25 cellular contexts compared by ENCODE assay signal in the genomic region with DNA sequence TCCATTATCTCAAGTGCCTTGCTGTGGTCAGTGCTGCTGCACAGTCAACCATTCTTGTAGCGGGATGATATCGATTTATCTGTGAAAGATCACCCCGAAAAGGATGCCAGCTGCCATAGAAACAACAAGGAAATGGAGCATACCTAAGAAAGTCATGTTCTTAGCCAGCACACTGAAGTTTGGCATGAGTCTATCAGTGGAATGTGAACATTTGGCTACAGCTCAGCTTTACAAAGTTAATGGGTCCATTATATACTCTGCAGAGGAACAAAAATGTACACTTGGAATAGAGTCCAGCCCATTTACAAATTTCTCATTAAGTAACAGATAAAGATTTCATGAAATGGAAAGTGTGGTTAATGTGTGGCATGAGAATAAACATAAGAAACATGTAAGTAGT. TPM values are rescaled to one million over a fixed set of nuclear protein-coding genes. Genes with fewer than 3 reads are reported as not detected.
A peak's percentile ranks its signal among the peaks of the same experiment; 100 is the strongest.
DNase-seq lines count a peak whose midpoint lies in the region; ATAC-seq and TF ChIP-seq lines count a peak whose summit lies in the region.
"Had no signal": no experiment of that assay in that cellular context is flagged by ENCODE, and none has a peak within 500 bp of the region (broad histone marks: within the 10 kb centered on the region; RNA-seq: fewer than 3 reads in every experiment).

No MANE protein-coding gene starts in this region.

- H3K27me3 ChIP-seq in ACC112 (ENCODE audit: insufficient read depth, low read length) = no peaks in the 10 kb centered on the region
- H3K27me3 ChIP-seq: brain microvascular endothelial cell, gastrocnemius medialis had no signal

- no peak for ATAC-seq in T-cell (replicated peaks in 1 of 4)
- ATAC-seq: gastrocnemius medialis; HepG2; stimulated activated effector memory CD8-positive, alpha-beta T cell treated with anti-CD3 and anti-CD28 coated beads, Interleukin-12 subunit alpha, Interleukin-12 subunit beta, amount 100 ng/mL, for 72 hours had no signal

- TF ChIP-seq CTCF in cardiac fibroblast (IDR thresholded peaks at IDR 0.05; ENCODE audit: low read depth, low read length) (no peak), chondrocyte (IDR thresholded peaks at IDR 0.05) (no peak)

- H3K27ac Mint-ChIP-seq in T-cell (no peak overlapping the region), chondrocyte (ENCODE audit: unreplicated experiment) (no peak overlapping the region)
- no peak overlapping the region for H3K27ac Mint-ChIP-seq in activated naive CD8-positive, alpha-beta T cell treated with anti-CD3 and anti-CD28 coated beads for 36 hours
- H3K27ac Mint-ChIP-seq: activated naive CD4-positive, alpha-beta T cell treated with anti-CD3 and anti-CD28 coated beads, Interleukin-2, amount 10 ng/mL, durations not matched to agents 7 days and 5 days; activated T-cell treated with anti-CD3 and anti-CD28 coated beads, Interleukin-2, amount 50 U/mL, for 24 hours; dendritic cell treated with granulocyte-macrophage colony-stimulating factor and Interleukin-4, amounts not matched to agents 40 ng/mL and 50 ng/mL, for 4 days; naive B cell; stimulated activated effector memory CD8-positive, alpha-beta T cell treated with anti-CD3 and anti-CD28 coated beads, Interleukin-12 subunit alpha, Interleukin-12 subunit beta, amount 100 ng/mL, for 72 hours had no signal

- POLR2A ChIA-PET in T-cell (lab: Charles Lee) = no interaction called here

- no peaks in the 10 kb centered on the region for H3K79me2 ChIP-seq in ACC112 (ENCODE audit: control insufficient read depth, insufficient read depth, low read length, unreplicated experiment)

- H3K4me1 ChIP-seq in ACC112 (ENCODE audit: control insufficient read depth, insufficient read depth, low read length, unreplicated experiment) = peaks cover 6% of the 10 kb centered on the region
- H3K4me1 ChIP-seq: gastrocnemius medialis had no signal

- H3K27ac ChIP-seq in ACC112 (ENCODE audit: low read depth, low read length) = no peak overlapping the region
- H3K27ac ChIP-seq: brain microvascular endothelial cell, gastrocnemius medialis had no signal

- H3K27me3 Mint-ChIP-seq in T-cell (peaks cover 2 to 10% of the 10 kb centered on the region in 2 donors), chondrocyte (ENCODE audit: low read depth) (no peaks in the 10 kb centered on the region)
- H3K27me3 Mint-ChIP-seq in activated naive CD8-positive, alpha-beta T cell treated with anti-CD3 and anti-CD28 coated beads for 36 hours = peaks cover 8% of the 10 kb centered on the region
- H3K27me3 Mint-ChIP-seq: activated naive CD4-positive, alpha-beta T cell treated with anti-CD3 and anti-CD28 coated beads, Interleukin-2, amount 10 ng/mL, durations not matched to agents 7 days and 5 days; dendritic cell treated with granulocyte-macrophage colony-stimulating factor and Interleukin-4, amounts not matched to agents 40 ng/mL and 50 ng/mL, for 4 days had no signal

- H3K4me3 Mint-ChIP-seq in T-cell = no peak overlapping the region
- H3K4me3 Mint-ChIP-seq in chondrocyte (ENCODE audit: unreplicated experiment) = no peak overlapping the region
- H3K4me3 Mint-ChIP-seq in activated naive CD8-positive, alpha-beta T cell treated with anti-CD3 and anti-CD28 coated beads for 36 hours = no peak overlapping the region
- H3K4me3 Mint-ChIP-seq: activated naive CD4-positive, alpha-beta T cell treated with anti-CD3 and anti-CD28 coated beads, Interleukin-2, amount 10 ng/mL, durations not matched to agents 7 days and 5 days; activated T-cell treated with anti-CD3 and anti-CD28 coated beads, Interleukin-2, amount 50 U/mL, for 24 hours; dendritic cell treated with granulocyte-macrophage colony-stimulating factor and Interleukin-4, amounts not matched to agents 40 ng/mL and 50 ng/mL, for 4 days; naive B cell; stimulated activated effector memory CD8-positive, alpha-beta T cell treated with anti-CD3 and anti-CD28 coated beads, Interleukin-12 subunit alpha, Interleukin-12 subunit beta, amount 100 ng/mL, for 72 hours had no signal

- DNase-seq in GM04503 (ENCODE audit: low read depth) = peak; percentile 37
- DNase-seq in cardiac fibroblast (ENCODE audit: low read depth in 2 of 2) = peak; percentile 53 to 89
- DNase-seq in iris pigment epithelial cell (ENCODE audit: low read depth) = peak; percentile 67
- no peak for DNase-seq in T-cell
- no peak for DNase-seq in chondrocyte (ENCODE audit: low spot score)
- no peak for DNase-seq in activated naive CD8-positive, alpha-beta T cell treated with anti-CD3 and anti-CD28 coated beads for 36 hours
- DNase-seq in Ammon's horn (ENCODE audit: low spot score) = no peak
- DNase-seq: ACHN; activated CD4-positive, CD25-positive, alpha-beta regulatory T cell treated with anti-CD3 and anti-CD28 coated beads, Interleukin-2, amount 50 U/mL, for 72 hours; activated naive CD4-positive, alpha-beta T cell treated with anti-CD3 and anti-CD28 coated beads, Interleukin-2, amount 10 ng/mL, durations not matched to agents 7 days and 5 days; activated T-cell treated with anti-CD3 and anti-CD28 coated beads, Interleukin-2, amount 50 U/mL, for 24 hours; brain microvascular endothelial cell; DND-41; gastrocnemius medialis; mesenchymal stem cell; naive B cell; NCI-H1436; NCI-H2171 treated with DMSO at 0.1 percent for 48 hours; NCI-H526 treated with DMSO at 0.1 percent for 48 hours had no signal

- no peak overlapping the region for H3K4me3 ChIP-seq in ACC112 (ENCODE audit: low read depth, low read length)
- H3K4me3 ChIP-seq in cardiac fibroblast (replicated peaks in 1 of 2; ENCODE audit: low read depth in 2 of 2, low read length in 2 of 2) = no peak overlapping the region
- H3K4me3 ChIP-seq: gastrocnemius medialis had no signal

- H3K36me3 ChIP-seq in ACC112 (ENCODE audit: insufficient read depth, low read length) = no peaks in the 10 kb centered on the region
- H3K36me3 ChIP-seq: brain microvascular endothelial cell, gastrocnemius medialis had no signal

- CTCF ChIA-PET in T-cell (lab: Charles Lee) = no interaction called here

- H3K4me1 Mint-ChIP-seq in T-cell = no peaks in the 10 kb centered on the region
- H3K4me1 Mint-ChIP-seq in chondrocyte (ENCODE audit: low read depth) = peaks cover 8% of the 10 kb centered on the region
- no peaks in the 10 kb centered on the region for H3K4me1 Mint-ChIP-seq in activated naive CD8-positive, alpha-beta T cell treated with anti-CD3 and anti-CD28 coated beads for 36 hours
- H3K4me1 Mint-ChIP-seq: activated naive CD4-positive, alpha-beta T cell treated with anti-CD3 and anti-CD28 coated beads, Interleukin-2, amount 10 ng/mL, durations not matched to agents 7 days and 5 days; naive B cell; stimulated activated effector memory CD8-positive, alpha-beta T cell treated with anti-CD3 and anti-CD28 coated beads, Interleukin-12 subunit alpha, Interleukin-12 subunit beta, amount 100 ng/mL, for 72 hours had no signal

- H3K9me3 Mint-ChIP-seq in T-cell = no peaks in the 10 kb centered on the region
- no peaks in the 10 kb centered on the region for H3K9me3 Mint-ChIP-seq in chondrocyte (ENCODE audit: low read depth)
- H3K9me3 Mint-ChIP-seq in activated naive CD8-positive, alpha-beta T cell treated with anti-CD3 and anti-CD28 coated beads for 36 hours = no peaks in the 10 kb centered on the region
- H3K9me3 Mint-ChIP-seq: activated naive CD4-positive, alpha-beta T cell treated with anti-CD3 and anti-CD28 coated beads, Interleukin-2, amount 10 ng/mL, durations not matched to agents 7 days and 5 days; activated T-cell treated with anti-CD3 and anti-CD28 coated beads, Interleukin-2, amount 50 U/mL, for 24 hours; dendritic cell treated with granulocyte-macrophage colony-stimulating factor and Interleukin-4, amounts not matched to agents 40 ng/mL and 50 ng/mL, for 4 days; naive B cell; stimulated activated effector memory CD8-positive, alpha-beta T cell treated with anti-CD3 and anti-CD28 coated beads, Interleukin-12 subunit alpha, Interleukin-12 subunit beta, amount 100 ng/mL, for 72 hours had no signal

- H2AFZ ChIP-seq in ACC112 (ENCODE audit: low read length, unreplicated experiment) = peak overlapping the region; percentile 29

- H3K36me3 Mint-ChIP-seq in T-cell (no peaks in the 10 kb centered on the region), chondrocyte (ENCODE audit: low read depth) (peaks cover 1% of the 10 kb centered on the region)
- no peaks in the 10 kb centered on the region for H3K36me3 Mint-ChIP-seq in activated naive CD8-positive, alpha-beta T cell treated with anti-CD3 and anti-CD28 coated beads for 36 hours
- H3K36me3 Mint-ChIP-seq: activated naive CD4-positive, alpha-beta T cell treated with anti-CD3 and anti-CD28 coated beads, Interleukin-2, amount 10 ng/mL, durations not matched to agents 7 days and 5 days; naive B cell; stimulated activated effector memory CD8-positive, alpha-beta T cell treated with anti-CD3 and anti-CD28 coated beads, Interleukin-12 subunit alpha, Interleukin-12 subunit beta, amount 100 ng/mL, for 72 hours had no signal

RNA-seq across cellular contexts. Expression of a gene that starts 24.1 kb away (rescaled TPM):
- total RNA-seq in T-cell (under 1 TPM in 2 of 5 donors, not detected in 3; 0.12 to 0.28 TPM), chondrocyte (0.19 to 0.62 TPM (median 0.46 TPM) in 3 replicates)
- not detected for total RNA-seq in activated naive CD8-positive, alpha-beta T cell treated with anti-CD3 and anti-CD28 coated beads for 36 hours

RNA-seq across cellular contexts. Expression of a gene that starts 45.9 kb away (rescaled TPM):
- total RNA-seq in T-cell = not detected
- total RNA-seq in chondrocyte = not detected in 3 replicates
- total RNA-seq in activated naive CD8-positive, alpha-beta T cell treated with anti-CD3 and anti-CD28 coated beads for 36 hours = not detected
- total RNA-seq: HepG2, osteocyte, temporal lobe had no signal

Comparison
In these comparisons a context has a peak if more than half of its experiments do, and no peak if none do; other contexts are left out.
1. DNase-seq: peak in GM04503 (single experiment), cardiac fibroblast (2 of 2) and iris pigment epithelial cell (single experiment); none in T-cell (0 of 34), chondrocyte (single experiment), activated naive CD8-positive, alpha-beta T cell treated with anti-CD3 and anti-CD28 coated beads for 36 hours (single experiment) and Ammon's horn (single experiment).